Comparison of ENCODE assay signal across 22 cellular contexts in genomic region chr13:67950594-67950993, GRCh38.
"Had no signal": no experiment of that assay in that cellular context is flagged by ENCODE, and none has a peak within 500 bp of the region (broad histone marks: within the 10 kb centered on the region; RNA-seq: fewer than 3 reads in every experiment).

No MANE protein-coding gene starts in this region.

- DNase-seq: KBM-7, NCI-H1092, NCI-H1105 treated with DMSO at 0.1 percent for 48 hours, NCI-H1417 treated with DMSO at 0.1 percent for 48 hours, NCI-H146, NCI-H1694 treated with DMSO at 0.1 percent for 48 hours, NCI-H1930, NCI-H2081, NCI-H2107, NCI-H2227 treated with DMSO at 0.1 percent for 48 hours, NCI-H524 treated with DMSO at 0.1 percent for 48 hours, NCI-H69, NCI-H774, OCI-M1, Right ventricle myocardium superior, RPMI8226, SIG-M5, SW 1271, T-helper 1 cell had no signal

- H3K36me3 Mint-ChIP-seq: IgD-negative memory B cell had no signal

- H3K27ac ChIP-seq: SJSA1, SK-N-MC had no signal

- H3K36me3 ChIP-seq: SJSA1 had no signal

- H3K27me3 ChIP-seq: SJSA1 had no signal

- H3K27ac Mint-ChIP-seq: IgD-negative memory B cell had no signal

- H3K4me1 ChIP-seq: SJSA1 had no signal

- H3K4me1 Mint-ChIP-seq: IgD-negative memory B cell had no signal

- H3K27me3 Mint-ChIP-seq: IgD-negative memory B cell had no signal

- H3K4me3 Mint-ChIP-seq: IgD-negative memory B cell had no signal

- H3K9me3 ChIP-seq: SJSA1 had no signal

- H3K4me3 ChIP-seq: SJSA1, SK-N-MC had no signal
